Comparison of ENCODE assay signal across 8 cellular contexts in the genomic region with DNA sequence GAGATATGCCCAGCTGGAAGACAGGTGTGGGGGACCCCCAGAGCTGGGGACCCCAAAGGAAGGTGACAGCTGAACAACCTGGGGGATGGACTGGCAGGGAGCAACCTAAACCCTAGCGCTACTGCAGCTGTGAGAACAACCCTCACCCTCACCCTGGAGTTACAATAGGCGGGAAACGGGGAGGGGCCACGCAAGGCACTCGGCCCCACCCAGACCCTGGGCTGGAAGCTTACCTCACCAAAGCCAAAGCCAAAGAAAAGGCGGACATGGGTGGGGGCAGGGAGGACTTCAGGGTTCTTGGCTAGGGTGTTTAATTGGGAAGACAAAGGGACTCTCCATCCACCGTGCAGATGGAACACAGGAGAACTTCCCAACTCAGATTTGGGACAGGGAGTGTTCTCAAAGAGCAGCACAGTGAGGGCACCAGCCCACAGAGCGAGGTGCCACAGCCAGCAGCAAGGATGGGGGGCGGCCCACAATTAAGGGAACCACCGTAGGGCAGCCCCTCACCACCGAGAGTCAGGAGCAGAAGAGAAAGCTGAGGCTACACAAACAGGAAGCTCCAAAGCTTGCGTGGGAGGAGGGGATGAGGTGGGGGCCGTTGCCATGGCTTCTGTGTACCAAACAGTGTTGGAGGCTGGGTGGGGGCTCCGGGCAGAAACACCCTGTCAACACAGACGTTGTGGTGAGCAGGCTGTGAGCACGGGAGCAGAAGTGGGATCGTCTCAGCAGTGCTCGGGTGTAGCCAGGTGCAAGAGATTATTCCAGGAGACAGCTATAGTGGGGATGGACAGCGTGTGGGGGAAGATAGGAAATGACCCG. TPM values are rescaled to one million over a fixed set of nuclear protein-coding genes. Genes with fewer than 3 reads are reported as not detected.
A peak's percentile ranks its signal among the peaks of the same experiment; 100 is the strongest.
DNase-seq lines count a peak whose midpoint lies in the region; ATAC-seq and TF ChIP-seq lines count a peak whose summit lies in the region.

No MANE protein-coding gene starts in this region.

- no peak for TF ChIP-seq CTCF in colonic mucosa (IDR thresholded peaks at IDR 0.05)

- DNase-seq in NCI-H2107 treated with DMSO at 0.1 percent for 48 hours (lab: John Stamatoyannopoulos, UW; ENCODE audit: unreplicated experiment) (peak; percentile 81), colonic mucosa (peak; percentile 94), medulla oblongata (ENCODE audit: extremely low spot score) (peak; percentile 48), GOT3 (lab: John Stamatoyannopoulos, UW) (no peak)
- DNase-seq in activated CD4-positive, alpha-beta T cell treated with anti-CD3 and anti-CD28 coated beads for 36 hours = peak; percentile 91
- DNase-seq in stimulated activated CD8-positive, alpha-beta memory T cell treated with anti-CD3 and anti-CD28 coated beads, Interleukin-15, amount 100 ng/mL, for 24 hours (ENCODE audit: low read depth) = peak; percentile 50

- peak; percentile 29 for ATAC-seq in HG02943 (IDR thresholded peaks at IDR 0.05; ENCODE audit: low read depth, unreplicated experiment)
- peak; percentile 43 for ATAC-seq in activated CD4-positive, alpha-beta T cell treated with anti-CD3 and anti-CD28 coated beads for 36 hours

- intact Hi-C loops in activated CD4-positive, alpha-beta T cell treated with anti-CD3 and anti-CD28 coated beads for 36 hours (cut with DNase I, micrococcal nuclease) = loop anchor here (1.0 to 10.0 kb wide), 10 partner anchors 69 to 1994 kb away; a partner anchor contains a TSS
- intact Hi-C loops in colonic mucosa (cut with DNase I) = no loop called here

- no peaks in the 10 kb centered on the region for H3K27me3 ChIP-seq in colonic mucosa

- peaks cover 18% of the 10 kb centered on the region for H3K36me3 ChIP-seq in colonic mucosa

- POLR2A ChIA-PET in activated CD4-positive, alpha-beta T cell treated with anti-CD3 and anti-CD28 coated beads for 36 hours (lab: Charles Lee) = interaction anchor here (0.6 to 2.6 kb wide), 9 partner anchors 9 to 1121 kb away, joined by 3 to 10 read pairs (median 5); a partner anchor contains a TSS

- peaks cover 55% of the 10 kb centered on the region for H3K36me3 Mint-ChIP-seq in activated CD4-positive, alpha-beta T cell treated with anti-CD3 and anti-CD28 coated beads for 36 hours (ENCODE audit: low read depth)

- no peaks in the 10 kb centered on the region for H3K4me1 ChIP-seq in colonic mucosa

- TF ChIP-seq POLR2A in GM18526 (IDR thresholded peaks at IDR 0.05; ENCODE audit: extremely low read depth, insufficient read length) = peak; percentile 54

- no peaks in the 10 kb centered on the region for H3K9me3 ChIP-seq in colonic mucosa

- peak overlapping the region; percentile 97 for H3K27ac Mint-ChIP-seq in activated CD4-positive, alpha-beta T cell treated with anti-CD3 and anti-CD28 coated beads for 36 hours

- peak overlapping the region; percentile 68 for H3K4me3 ChIP-seq in colonic mucosa

- H3K9me3 Mint-ChIP-seq in activated CD4-positive, alpha-beta T cell treated with anti-CD3 and anti-CD28 coated beads for 36 hours (ENCODE audit: low read depth) = no peaks in the 10 kb centered on the region

- H3K9ac ChIP-seq in colonic mucosa (ENCODE audit: low read depth in 2 of 2, low read length in 2 of 2) = peak overlapping the region; percentile 99

- H3K4me1 Mint-ChIP-seq in activated CD4-positive, alpha-beta T cell treated with anti-CD3 and anti-CD28 coated beads for 36 hours = peaks cover 47% of the 10 kb centered on the region

- H3K4me3 Mint-ChIP-seq in activated CD4-positive, alpha-beta T cell treated with anti-CD3 and anti-CD28 coated beads for 36 hours = peak overlapping the region; percentile 95

- CTCF ChIA-PET in activated CD4-positive, alpha-beta T cell treated with anti-CD3 and anti-CD28 coated beads for 36 hours (lab: Charles Lee) = interaction anchor here (0.6 to 2.3 kb wide), 9 partner anchors 13 to 700 kb away, joined by 3 to 11 read pairs (median 4); a partner anchor contains a TSS

- H3K27ac ChIP-seq in colonic mucosa = peak overlapping the region; percentile 92

- H3K27me3 Mint-ChIP-seq in activated CD4-positive, alpha-beta T cell treated with anti-CD3 and anti-CD28 coated beads for 36 hours = no peaks in the 10 kb centered on the region

RNA-seq across cellular contexts. Expression of a gene that starts 1.9 kb away (rescaled TPM):
- 100 to 1,000 TPM; 410 to 495 TPM for total RNA-seq in activated CD4-positive, alpha-beta T cell treated with anti-CD3 and anti-CD28 coated beads for 36 hours
- total RNA-seq in colonic mucosa = 100 to 1,000 TPM; 354 to 515 TPM

RNA-seq across cellular contexts. Expression of a gene that starts 22.0 kb away (rescaled TPM):
- under 1 TPM in 1 of 2 experiments, not detected in 1; 0.07 TPM for total RNA-seq in activated CD4-positive, alpha-beta T cell treated with anti-CD3 and anti-CD28 coated beads for 36 hours
- 10 to 100 TPM; 14.1 to 41.8 TPM for total RNA-seq in colonic mucosa

RNA-seq across cellular contexts. Expression of a gene that starts 23.4 kb away (rescaled TPM):
- total RNA-seq in activated CD4-positive, alpha-beta T cell treated with anti-CD3 and anti-CD28 coated beads for 36 hours = 1 to 10 TPM in 1 of 2 experiments, under 1 TPM in 1; 0.98 to 1.1 TPM
- total RNA-seq in colonic mucosa = under 1 TPM in 1 of 2 donors, not detected in 1; 0.30 TPM

RNA-seq across cellular contexts. Expression of a gene that starts 30.6 kb away (rescaled TPM):
- total RNA-seq in activated CD4-positive, alpha-beta T cell treated with anti-CD3 and anti-CD28 coated beads for 36 hours = not detected
- total RNA-seq in colonic mucosa = not detected

Comparison
In these comparisons a context has a peak if more than half of its experiments do, and no peak if none do; other contexts are left out.
1. RNA of a gene that starts 22.0 kb away (total RNA-seq): 14.1 to 41.8 TPM in colonic mucosa; 0.07 TPM in activated CD4-positive, alpha-beta T cell treated with anti-CD3 and anti-CD28 coated beads for 36 hours; every median in the first group is over 10 times any median in the second.